Comparison of ENCODE assay signal across 26 cellular contexts in the genomic region with DNA sequence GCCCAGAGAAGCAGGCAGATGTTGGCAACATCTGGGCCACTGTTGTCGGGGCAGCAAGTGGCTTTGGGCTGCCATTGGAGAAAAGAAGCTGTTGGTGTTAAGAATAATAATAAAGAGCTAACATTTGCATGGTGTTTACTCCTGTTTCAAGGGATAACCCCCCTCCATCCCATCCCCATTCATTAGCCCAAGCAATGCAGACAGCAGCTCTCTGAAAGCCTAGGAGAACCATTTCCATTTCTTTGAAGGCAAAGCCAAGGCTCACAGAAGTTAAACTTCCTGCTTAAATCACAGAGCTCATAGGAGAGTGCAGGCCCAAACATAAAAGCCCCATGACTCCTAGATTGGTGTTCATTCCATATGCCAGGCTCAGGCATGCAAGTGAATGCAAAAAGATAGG.
"Had no signal": no experiment of that assay in that cellular context is flagged by ENCODE, and none has a peak within 500 bp of the region (broad histone marks: within the 10 kb centered on the region; RNA-seq: fewer than 3 reads in every experiment).

No MANE protein-coding gene starts in this region.

- DNase-seq: nephron progenitor cell; nucleus accumbens; pancreas; right cardiac atrium; right lobe of liver; sigmoid colon; small intestine; stimulated activated CD4-positive, alpha-beta T cell treated with anti-CD3 and anti-CD28 coated beads, Interleukin-15, amount 100 ng/mL, for 24 hours; stimulated activated CD4-positive, alpha-beta T cell treated with anti-CD3 and anti-CD28 coated beads, Interleukin-2, amount 100 ng/mL, for 24 hours; stimulated activated CD4-positive, alpha-beta T cell treated with anti-CD3 and anti-CD28 coated beads, Interleukin-2, amount 100 ng/mL, for 48 hours; stimulated activated CD4-positive, alpha-beta T cell treated with anti-CD3 and anti-CD28 coated beads, Interleukin-4, amount 100 ng/mL, for 24 hours; stimulated activated naive B cell treated with anti-CD40 and anti-IgM and Interleukin-4, amounts not matched to agents 10 μg/mL and 1 μg/mL and 100 μg/mL, for 72 hours; stimulated activated naive CD4-positive, alpha-beta T cell treated with Interleukin-2 at 50 U/mL for 16 hours; stomach; thyroid gland; trophoblast cell; upper lobe of left lung had no signal

- H3K27me3 ChIP-seq: neutrophil, pancreas, right lobe of liver, sigmoid colon, stomach, thyroid gland, tibial nerve, upper lobe of left lung, vagina had no signal

- H3K36me3 ChIP-seq: neutrophil, pancreas, prostate gland, right lobe of liver, sigmoid colon, stomach, thoracic aorta, thyroid gland, tibial nerve, upper lobe of left lung, vagina had no signal

- H3K4me1 Mint-ChIP-seq: nephron progenitor cell; neural crest cell; stimulated activated effector memory CD8-positive, alpha-beta T cell treated with anti-CD3 and anti-CD28 coated beads, Interleukin-12 subunit alpha, Interleukin-12 subunit beta, amount 100 ng/mL, for 72 hours; stimulated activated naive B cell treated with anti-CD40 and anti-IgM and Interleukin-4, amounts not matched to agents 10 μg/mL and 1 μg/mL and 100 μg/mL, for 72 hours had no signal

- ATAC-seq: natural killer cell treated with Interleukin-12 subunit alpha and Interleukin-12 subunit beta and Interleukin-15 and Interleukin-18, amount 100 ng/mL, for 72 hours; pancreas; right cardiac atrium; right lobe of liver; stimulated activated effector memory CD8-positive, alpha-beta T cell treated with anti-CD3 and anti-CD28 coated beads, Interleukin-12 subunit alpha, Interleukin-12 subunit beta, amount 100 ng/mL, for 72 hours; stimulated activated naive B cell treated with anti-CD40 and anti-IgM and Interleukin-4, amounts not matched to agents 10 μg/mL and 1 μg/mL and 100 μg/mL, for 72 hours had no signal

- H3K27ac ChIP-seq: neutrophil, pancreas, prostate gland, right lobe of liver, sigmoid colon, stomach, thoracic aorta, thyroid gland, tibial nerve, upper lobe of left lung, vagina had no signal

- H3K36me3 Mint-ChIP-seq: natural killer cell treated with Interleukin-12 subunit alpha and Interleukin-12 subunit beta and Interleukin-15 and Interleukin-18, amount 100 ng/mL, for 72 hours; stimulated activated effector memory CD8-positive, alpha-beta T cell treated with anti-CD3 and anti-CD28 coated beads, Interleukin-12 subunit alpha, Interleukin-12 subunit beta, amount 100 ng/mL, for 72 hours; stimulated activated naive B cell treated with anti-CD40 and anti-IgM and Interleukin-4, amounts not matched to agents 10 μg/mL and 1 μg/mL and 100 μg/mL, for 72 hours had no signal

- H3K4me3 Mint-ChIP-seq: natural killer cell treated with Interleukin-12 subunit alpha and Interleukin-12 subunit beta and Interleukin-15 and Interleukin-18, amount 100 ng/mL, for 72 hours; nephron progenitor cell; neural crest cell; stimulated activated effector memory CD8-positive, alpha-beta T cell treated with anti-CD3 and anti-CD28 coated beads, Interleukin-12 subunit alpha, Interleukin-12 subunit beta, amount 100 ng/mL, for 72 hours; stimulated activated naive B cell treated with anti-CD40 and anti-IgM and Interleukin-4, amounts not matched to agents 10 μg/mL and 1 μg/mL and 100 μg/mL, for 72 hours; stimulated activated naive CD8-positive, alpha-beta T cell treated with anti-CD3 and anti-CD28 coated beads, Interleukin-15, Interleukin-2, amounts not matched to agents 100 ng/mL and 50 ng/mL, for 24 hours had no signal

- H3K27me3 Mint-ChIP-seq: natural killer cell treated with Interleukin-12 subunit alpha and Interleukin-12 subunit beta and Interleukin-15 and Interleukin-18, amount 100 ng/mL, for 72 hours; stimulated activated naive B cell treated with anti-CD40 and anti-IgM and Interleukin-4, amounts not matched to agents 10 μg/mL and 1 μg/mL and 100 μg/mL, for 72 hours; stimulated activated naive CD8-positive, alpha-beta T cell treated with anti-CD3 and anti-CD28 coated beads, Interleukin-15, Interleukin-2, amounts not matched to agents 100 ng/mL and 50 ng/mL, for 24 hours had no signal

- H3K4me3 ChIP-seq: pancreas, prostate gland, right lobe of liver, sigmoid colon, stomach, thoracic aorta, thyroid gland, tibial nerve, upper lobe of left lung, vagina had no signal

- H3K4me1 ChIP-seq: pancreas, prostate gland, right lobe of liver, sigmoid colon, stomach, thyroid gland, tibial nerve, upper lobe of left lung, vagina had no signal

- H3K9me3 ChIP-seq: neutrophil, pancreas, prostate gland, right lobe of liver, sigmoid colon, stomach, thoracic aorta, thyroid gland, tibial nerve, upper lobe of left lung, vagina had no signal

- H3K9me3 Mint-ChIP-seq: neural crest cell had no signal

- H3K27ac Mint-ChIP-seq: natural killer cell treated with Interleukin-12 subunit alpha and Interleukin-12 subunit beta and Interleukin-15 and Interleukin-18, amount 100 ng/mL, for 72 hours; nephron progenitor cell; stimulated activated effector memory CD8-positive, alpha-beta T cell treated with anti-CD3 and anti-CD28 coated beads, Interleukin-12 subunit alpha, Interleukin-12 subunit beta, amount 100 ng/mL, for 72 hours; stimulated activated naive B cell treated with anti-CD40 and anti-IgM and Interleukin-4, amounts not matched to agents 10 μg/mL and 1 μg/mL and 100 μg/mL, for 72 hours; stimulated activated naive CD8-positive, alpha-beta T cell treated with anti-CD3 and anti-CD28 coated beads, Interleukin-15, Interleukin-2, amounts not matched to agents 100 ng/mL and 50 ng/mL, for 24 hours had no signal
